ENCODE assay signal across 7 cellular contexts in genomic region chr22:50524664-50525103, GRCh38. TPM values are rescaled to one million over a fixed set of nuclear protein-coding genes. Genes with fewer than 3 reads are reported as not detected.
A peak's percentile ranks its signal among the peaks of the same experiment; 100 is the strongest.
DNase-seq lines count a peak whose midpoint lies in the region; ATAC-seq and TF ChIP-seq lines count a peak whose summit lies in the region.

No MANE protein-coding gene starts in this region.

- TF ChIP-seq POLR2A in sigmoid colon (IDR thresholded peaks at IDR 0.05): no peak

- H4K91ac ChIP-seq in H9 (ENCODE audit: insufficient read length, low read depth, low read length): no peak overlapping the region

- no peak overlapping the region for H2BK12ac ChIP-seq in H9 (ENCODE audit: insufficient read length, low read depth, low read length)

- no peak overlapping the region for H2AK5ac ChIP-seq in H9 (ENCODE audit: insufficient read length, low read length)

- peaks cover 18% of the 10 kb centered on the region; the same call in 1 of the 2 replicates for H3K27me3 ChIP-seq in H9 (ENCODE audit: insufficient read depth, low read length)
- H3K27me3 ChIP-seq in RWPE2 (ENCODE audit: insufficient read depth, poor library complexity, severe bottlenecking): no peaks in the 10 kb centered on the region
- no peaks in the 10 kb centered on the region for H3K27me3 ChIP-seq in fibroblast of lung (ENCODE audit: control insufficient read depth, insufficient read depth, low read length)
- peaks cover 2 to 10% (median 7%) of the 10 kb centered on the region in 3 donors for H3K27me3 ChIP-seq in sigmoid colon

- peaks cover 3 to 34% (median 24%) of the 10 kb centered on the region in 3 experiments; a peak in 6 of 7 replicates for H3K36me3 Mint-ChIP-seq in H9 (ENCODE audit: insufficient read depth in 1 of 3, low read depth in 3 of 3)

- H3K27ac ChIP-seq in H9 (ENCODE audit: insufficient read length, low read depth, low read length) (no peak overlapping the region), RWPE2 (ENCODE audit: poor library complexity, severe bottlenecking) (peak overlapping the region; percentile 81), fibroblast of lung (ENCODE audit: insufficient read depth, low read length) (peak overlapping the region; percentile 71), sigmoid colon (peak overlapping the region; percentile 92 to 94 (median 94))

- no peaks in the 10 kb centered on the region for H3K9me3 ChIP-seq in H9 (ENCODE audit: control insufficient read depth, low read depth, low read length)
- H3K9me3 ChIP-seq in RWPE2 (ENCODE audit: severe bottlenecking): no peaks in the 10 kb centered on the region
- H3K9me3 ChIP-seq in fibroblast of lung (ENCODE audit: control insufficient read depth, insufficient read depth, low read depth, low read length): no peaks in the 10 kb centered on the region
- H3K9me3 ChIP-seq in sigmoid colon: no peaks in the 10 kb centered on the region

- H3K4me1 ChIP-seq in H9 (ENCODE audit: insufficient read depth, low read length) (peaks cover 3% of the 10 kb centered on the region; the same call in 1 of the 2 replicates), RWPE2 (ENCODE audit: insufficient read depth, poor library complexity, severe bottlenecking) (no peaks in the 10 kb centered on the region), fibroblast of lung (ENCODE audit: control insufficient read depth, extremely low read depth, insufficient read depth, low read length) (peaks cover 11% of the 10 kb centered on the region), sigmoid colon (peaks cover 0 to 50% (median 31%) of the 10 kb centered on the region in 4 donors)

- peak overlapping the region; percentile 70 for H3K4me2 ChIP-seq in H9 (ENCODE audit: insufficient read depth, insufficient read length, low read length)
- peak overlapping the region; percentile 100 for H3K4me2 ChIP-seq in fibroblast of lung (ENCODE audit: extremely low read depth, insufficient read depth, low read length)

- H3K4me3 Mint-ChIP-seq in H9: peak overlapping the region; percentile 82 to 88

- H4K20me1 ChIP-seq in H9 (ENCODE audit: control insufficient read depth, insufficient read depth, insufficient read length): no peaks in the 10 kb centered on the region
- no peaks in the 10 kb centered on the region for H4K20me1 ChIP-seq in fibroblast of lung (ENCODE audit: control insufficient read depth, extremely low read depth, insufficient read depth, low read length)

- H2AFZ ChIP-seq in H9 (ENCODE audit: low read length) (no peak overlapping the region), fibroblast of lung (ENCODE audit: low read length) (no peak overlapping the region)

- no peak overlapping the region for H3K18ac ChIP-seq in H9 (ENCODE audit: insufficient read length, low read depth, low read length)

- H3K23me2 ChIP-seq in H9 (ENCODE audit: insufficient read length, low read depth, low read length, poor library complexity, severe bottlenecking): peaks cover 3% of the 10 kb centered on the region

- no peak overlapping the region for H4K8ac ChIP-seq in H9 (replicated peaks; ENCODE audit: insufficient read length, low read depth, low read length)

- ATAC-seq in RWPE2 (ENCODE audit: low read depth): no peak
- ATAC-seq in GM19023 (IDR thresholded peaks at IDR 0.05; ENCODE audit: unreplicated experiment): no peak

- no peak overlapping the region for H2BK5ac ChIP-seq in H9 (ENCODE audit: insufficient read length, low read length)

- H3K27me3 Mint-ChIP-seq in H9 (ENCODE audit: low read depth): peaks cover 31% of the 10 kb centered on the region

- H4K5ac ChIP-seq in H9 (ENCODE audit: insufficient read length, low read depth, low read length): no peak overlapping the region

- H2BK20ac ChIP-seq in H9 (ENCODE audit: low read depth, low read length, poor library complexity, severe bottlenecking): no peak overlapping the region

- no peak overlapping the region for H3K56ac ChIP-seq in H9 (ENCODE audit: insufficient read length, low read depth, low read length)

- intact Hi-C loops in sigmoid colon (cut with DNase I): loop anchor here (1.0 to 5.0 kb wide), 6 partner anchors 16 to 277 kb away; partner anchors contain the start of genes ARSA, CHKB, NCAPH2 and SYCE3

- no peak overlapping the region for H3K23ac ChIP-seq in H9 (ENCODE audit: insufficient read length, low read depth, low read length)

- peaks cover 13% of the 10 kb centered on the region for H3K36me3 ChIP-seq in RWPE2 (ENCODE audit: low read depth)
- H3K36me3 ChIP-seq in fibroblast of lung (ENCODE audit: control insufficient read depth, insufficient read depth, low read length): peaks cover 17% of the 10 kb centered on the region
- H3K36me3 ChIP-seq in sigmoid colon: peaks cover 23 to 45% (median 29%) of the 10 kb centered on the region in 4 donors

- H2BK120ac ChIP-seq in H9 (ENCODE audit: low read depth, low read length, poor library complexity, severe bottlenecking): no peak overlapping the region

- no peak overlapping the region for H3K4ac ChIP-seq in H9 (ENCODE audit: low read depth, low read length)

- H2BK15ac ChIP-seq in H9 (ENCODE audit: low read depth, low read length): no peak overlapping the region

- H3K79me2 ChIP-seq in H9 (ENCODE audit: insufficient read depth, low read length) (no peaks in the 10 kb centered on the region), fibroblast of lung (ENCODE audit: control insufficient read depth, insufficient read depth, low read length) (peaks cover 18% of the 10 kb centered on the region)

- TF ChIP-seq CTCF in H9 (conservative IDR thresholded peaks at IDR 0.05): no peak
- TF ChIP-seq CTCF in RWPE2 (IDR thresholded peaks at IDR 0.05; ENCODE audit: poor library complexity, severe bottlenecking): no peak
- TF ChIP-seq CTCF in fibroblast of lung (conservative IDR thresholded peaks at IDR 0.05 in 1 of 2, IDR thresholded peaks at IDR 0.05 in 1 of 2; ENCODE audit: low read depth in 1 of 2, low read length in 2 of 2): no peak
- TF ChIP-seq CTCF in sigmoid colon (IDR thresholded peaks at IDR 0.05): no peak

- no peak for TF ChIP-seq EP300 in sigmoid colon (IDR thresholded peaks at IDR 0.05)

- peaks cover 11 to 15% of the 10 kb centered on the region in 2 experiments for H3K4me1 Mint-ChIP-seq in H9

- H3K9me3 Mint-ChIP-seq in H9: no peaks in the 10 kb centered on the region; a peak in 1 of 5 replicates

- no peak overlapping the region for H3K9ac ChIP-seq in H9 (ENCODE audit: extremely low read depth, insufficient read length, low read length)
- H3K9ac ChIP-seq in fibroblast of lung (ENCODE audit: insufficient read depth, low read length): peak overlapping the region; percentile 84

- H3K27ac Mint-ChIP-seq in H9: peak overlapping the region in 1 of 3 experiments; percentile 80; a peak in 2 of 7 replicates

- DNase-seq in H9 (no peak), RWPE2 (ENCODE audit: low spot score) (no peak), fibroblast of lung (ENCODE audit: low read depth in 2 of 2) (no peak), sigmoid colon (no peak), OCI-M1 (lab: John Stamatoyannopoulos, UW) (no peak)
- DNase-seq in stimulated activated CD4-positive, alpha-beta T cell treated with anti-CD3 and anti-CD28 coated beads, Interleukin-1b, Interleukin-23, amount 100 ng/mL, for 48 hours: no peak

- H3T11ph ChIP-seq in H9 (ENCODE audit: low read length): no peak overlapping the region

- no CpG with 5 or more reads among the region's 19 CpGs for WGBS in H9 (ENCODE audit: extremely low coverage, insufficient read length, low lambda C conversion rate)
- WGBS in sigmoid colon, 2 donors: 2 to 7% methylated on average over 19 of the region's 19 CpGs

- no peaks in the 10 kb centered on the region for H3K79me1 ChIP-seq in H9 (ENCODE audit: insufficient read depth, low read depth, low read length, poor library complexity, severe bottlenecking)

- peak overlapping the region; percentile 51 for H3K4me3 ChIP-seq in RWPE2 (ENCODE audit: severe bottlenecking)
- H3K4me3 ChIP-seq in fibroblast of lung (replicated peaks in 1 of 4; ENCODE audit: control extremely low read depth in 1 of 4, insufficient read depth in 1 of 4, low read depth in 3 of 4, low read length in 4 of 4): peak overlapping the region; percentile 53 to 82 (median 66)
- H3K4me3 ChIP-seq in sigmoid colon: peak overlapping the region; percentile 48 to 81 (median 74)

- H3K14ac ChIP-seq in H9 (ENCODE audit: insufficient read depth, low read length): no peak overlapping the region

RNA-seq across cellular contexts. Expression of gene SCO2, which starts 0.7 kb away (rescaled TPM):
- total RNA-seq in H9 (2021) (3.3 and 3.4 TPM in 2 replicates), fibroblast of lung (3.1 and 3.6 TPM in 2 replicates), sigmoid colon (1 to 10 TPM in 3 of 4 donors, not detected in 1; 1.3 to 1.8 (median 1.4) TPM)
- polyA plus RNA-seq in fibroblast of lung (0.42 and 0.66 TPM in 2 replicates), sigmoid colon (1 to 10 TPM; 3.9 to 5.4 (median 5.1) TPM)
- polyA plus RNA-seq in fibroblast of lung (2012): 1.1 and 1.8 TPM in 2 replicates
- 0.96 TPM in 1 of 2 replicates, not detected in the other for polyA minus RNA-seq in fibroblast of lung (ENCODE audit: low replicate concordance)

RNA-seq across cellular contexts. Expression of gene TYMP, which starts 5.1 kb away (rescaled TPM):
- total RNA-seq in H9 (2021): 0.61 and 1.0 TPM in 2 replicates
- 40.1 and 40.8 TPM in 2 replicates for total RNA-seq in fibroblast of lung
- polyA plus RNA-seq in fibroblast of lung: 2.3 and 3.7 TPM in 2 replicates
- polyA plus RNA-seq in fibroblast of lung (2012): 5.9 and 8.0 TPM in 2 replicates
- 2.9 and 4.9 TPM in 2 replicates for polyA minus RNA-seq in fibroblast of lung (ENCODE audit: low replicate concordance)
- total RNA-seq in sigmoid colon: 10 to 100 TPM; 20.0 to 44.3 (median 22.5) TPM
- 100 to 1,000 TPM in 1 of 3 donors, 10 to 100 TPM in 2; 17.4 to 169 (median 89.5) TPM for polyA plus RNA-seq in sigmoid colon

RNA-seq across cellular contexts. Expression of gene NCAPH2, which starts 16.7 kb away (rescaled TPM):
- total RNA-seq in H9 (2021) (76.2 and 78.1 TPM in 2 replicates), fibroblast of lung (18.3 and 20.0 TPM in 2 replicates), sigmoid colon (10 to 100 TPM; 30.7 to 54.0 (median 35.6) TPM)
- polyA plus RNA-seq in fibroblast of lung (12.0 and 23.1 TPM in 2 replicates), sigmoid colon (10 to 100 TPM; 20.3 to 45.3 (median 22.2) TPM)
- 18.8 and 45.4 TPM in 2 replicates for polyA plus RNA-seq in fibroblast of lung (2012)
- polyA minus RNA-seq in fibroblast of lung (ENCODE audit: low replicate concordance): 32.4 and 47.7 TPM in 2 replicates

RNA-seq across cellular contexts. Expression of gene LMF2, which starts 17.2 kb away (rescaled TPM):
- total RNA-seq in H9 (2021) (43.6 and 46.0 TPM in 2 replicates), fibroblast of lung (25.9 and 37.8 TPM in 2 replicates), sigmoid colon (10 to 100 TPM; 24.8 to 52.5 (median 45.3) TPM)
- polyA plus RNA-seq in fibroblast of lung (25.2 and 25.8 TPM in 2 replicates), sigmoid colon (10 to 100 TPM in 2 of 3 donors, 1 to 10 TPM in 1; 7.2 to 61.1 (median 11.3) TPM)
- 55.5 and 73.7 TPM in 2 replicates for polyA plus RNA-seq in fibroblast of lung (2012)
- 55.5 and 70.9 TPM in 2 replicates for polyA minus RNA-seq in fibroblast of lung (ENCODE audit: low replicate concordance)

RNA-seq across cellular contexts. Expression of gene KLHDC7B, which starts 21.0 kb away (rescaled TPM):
- total RNA-seq in H9 (2021): not detected in 2 replicates
- total RNA-seq in fibroblast of lung: 0.17 and 0.51 TPM in 2 replicates
- 0.02 TPM in 1 of 2 replicates, not detected in the other for polyA plus RNA-seq in fibroblast of lung
- 0.02 and 0.05 TPM in 2 replicates for polyA plus RNA-seq in fibroblast of lung (2012)
- not detected in 2 replicates for polyA minus RNA-seq in fibroblast of lung (ENCODE audit: low replicate concordance)
- total RNA-seq in sigmoid colon: not detected
- 1 to 10 TPM in 1 of 3 donors, not detected in 2; 2.0 TPM for polyA plus RNA-seq in sigmoid colon

Comparison
In these comparisons a context has a peak if more than half of its experiments do, and no peak if none do; other contexts are left out.
1. RNA of gene TYMP, which starts 5.1 kb away (total RNA-seq): 40.1 to 40.8 TPM in fibroblast of lung and 20.0 to 44.3 TPM in sigmoid colon; 0.61 to 1.0 TPM in H9; every median in the first group is over 10 times any median in the second.
2. Peak in every context shown above with its lines, with median percentiles within 50 percentile points of each other: H3K4me3 ChIP-seq.